Comparison of ENCODE assay signal across 9 cellular contexts in genomic region chr7:26681819-26682418, GRCh38.
DNase-seq lines count a peak whose midpoint lies in the region; ATAC-seq and TF ChIP-seq lines count a peak whose summit lies in the region.
"Had no signal": no experiment of that assay in that cellular context is flagged by ENCODE, and none has a peak within 500 bp of the region (broad histone marks: within the 10 kb centered on the region; RNA-seq: fewer than 3 reads in every experiment).

No MANE protein-coding gene starts in this region.

- no peaks in the 10 kb centered on the region for H3K9me3 Mint-ChIP-seq in endothelial cell (ENCODE audit: unreplicated experiment)
- H3K9me3 Mint-ChIP-seq in activated T-helper 17 cell treated with anti-CD3 and anti-CD28 coated beads, Interleukin-2, amount 50 U/mL, for 72 hours: no peaks in the 10 kb centered on the region
- H3K9me3 Mint-ChIP-seq: stimulated activated effector memory CD8-positive, alpha-beta T cell treated with anti-CD3 and anti-CD28 coated beads, Interleukin-12 subunit alpha, Interleukin-12 subunit beta, amount 100 ng/mL, for 72 hours had no signal

- no peak overlapping the region for H3K4me3 ChIP-seq in prostate gland

- H3K4me1 Mint-ChIP-seq in endothelial cell (ENCODE audit: unreplicated experiment): peaks cover 43% of the 10 kb centered on the region
- H3K4me1 Mint-ChIP-seq in activated T-helper 17 cell treated with anti-CD3 and anti-CD28 coated beads, Interleukin-2, amount 50 U/mL, for 72 hours: no peaks in the 10 kb centered on the region
- H3K4me1 Mint-ChIP-seq: stimulated activated effector memory CD8-positive, alpha-beta T cell treated with anti-CD3 and anti-CD28 coated beads, Interleukin-12 subunit alpha, Interleukin-12 subunit beta, amount 100 ng/mL, for 72 hours had no signal

- WGBS in prostate gland: 43% methylated on average over 3 of the region's 3 CpGs

- TF ChIP-seq POLR2A in prostate gland (IDR thresholded peaks at IDR 0.05): no peak

- peak; percentile 9 for DNase-seq in AG08396 (ENCODE audit: low spot score)
- peak; percentile 12 for DNase-seq in NCI-H774 (lab: John Stamatoyannopoulos, UW)
- no peak for DNase-seq in endothelial cell (ENCODE audit: low spot score)
- DNase-seq in prostate gland (ENCODE audit: low spot score): no peak
- DNase-seq in SIG-M5 treated with dmso at 0.1 percent for 504 hours (lab: John Stamatoyannopoulos, UW; ENCODE audit: unreplicated experiment): no peak

- TF ChIP-seq CTCF in GM12874 (IDR thresholded peaks at IDR 0.05; ENCODE audit: insufficient read depth, low read depth, low read length) (peak; percentile 46; the same call in 1 of the 2 replicates), endothelial cell (IDR thresholded peaks at IDR 0.05; ENCODE audit: unreplicated experiment) (peak; percentile 94), prostate gland (IDR thresholded peaks at IDR 0.05) (peak; percentile 14 to 80 (median 64))

- H3K27me3 Mint-ChIP-seq in endothelial cell (ENCODE audit: unreplicated experiment): no peaks in the 10 kb centered on the region
- peaks cover 27% of the 10 kb centered on the region for H3K27me3 Mint-ChIP-seq in activated T-helper 17 cell treated with anti-CD3 and anti-CD28 coated beads, Interleukin-2, amount 50 U/mL, for 72 hours

- H3K9me3 ChIP-seq in prostate gland: no peaks in the 10 kb centered on the region

- no peak overlapping the region for H3K27ac ChIP-seq in prostate gland

- no peaks in the 10 kb centered on the region for H3K27me3 ChIP-seq in prostate gland (replicated peaks; ENCODE audit: insufficient read depth)

- H3K4me3 Mint-ChIP-seq in endothelial cell (ENCODE audit: unreplicated experiment): no peak overlapping the region
- no peak overlapping the region for H3K4me3 Mint-ChIP-seq in activated T-helper 17 cell treated with anti-CD3 and anti-CD28 coated beads, Interleukin-2, amount 50 U/mL, for 72 hours
- H3K4me3 Mint-ChIP-seq: stimulated activated effector memory CD8-positive, alpha-beta T cell treated with anti-CD3 and anti-CD28 coated beads, Interleukin-12 subunit alpha, Interleukin-12 subunit beta, amount 100 ng/mL, for 72 hours had no signal

- no peaks in the 10 kb centered on the region for H3K36me3 Mint-ChIP-seq in endothelial cell (ENCODE audit: low read depth, unreplicated experiment)
- no peaks in the 10 kb centered on the region for H3K36me3 Mint-ChIP-seq in activated T-helper 17 cell treated with anti-CD3 and anti-CD28 coated beads, Interleukin-2, amount 50 U/mL, for 72 hours (ENCODE audit: low read depth)
- H3K36me3 Mint-ChIP-seq: stimulated activated effector memory CD8-positive, alpha-beta T cell treated with anti-CD3 and anti-CD28 coated beads, Interleukin-12 subunit alpha, Interleukin-12 subunit beta, amount 100 ng/mL, for 72 hours had no signal

- intact Hi-C loops in prostate gland (cut with DNase I): loop anchor here (5.0 kb wide), 1 partner anchor 180 kb away; the partner anchor contains the start of gene SKAP2

- H3K27ac Mint-ChIP-seq in endothelial cell (ENCODE audit: unreplicated experiment): peak overlapping the region; percentile 19
- H3K27ac Mint-ChIP-seq in activated T-helper 17 cell treated with anti-CD3 and anti-CD28 coated beads, Interleukin-2, amount 50 U/mL, for 72 hours: no peak overlapping the region
- H3K27ac Mint-ChIP-seq: stimulated activated effector memory CD8-positive, alpha-beta T cell treated with anti-CD3 and anti-CD28 coated beads, Interleukin-12 subunit alpha, Interleukin-12 subunit beta, amount 100 ng/mL, for 72 hours had no signal

- ATAC-seq in GM19397 (IDR thresholded peaks at IDR 0.05; ENCODE audit: unreplicated experiment): no peak
- no peak for ATAC-seq in activated T-helper 17 cell treated with anti-CD3 and anti-CD28 coated beads, Interleukin-2, amount 50 U/mL, for 72 hours (replicated peaks)
- ATAC-seq: stimulated activated effector memory CD8-positive, alpha-beta T cell treated with anti-CD3 and anti-CD28 coated beads, Interleukin-12 subunit alpha, Interleukin-12 subunit beta, amount 100 ng/mL, for 72 hours had no signal

- no peaks in the 10 kb centered on the region for H3K36me3 ChIP-seq in prostate gland

- no peaks in the 10 kb centered on the region for H3K4me1 ChIP-seq in prostate gland (replicated peaks)

Comparison
In these comparisons a context has a peak if more than half of its experiments do, and no peak if none do; other contexts are left out.
1. DNase-seq: peak in AG08396 (single experiment) and NCI-H774 (single experiment); none in endothelial cell (single experiment), prostate gland (single experiment) and SIG-M5 treated with dmso at 0.1 percent for 504 hours (single experiment).
2. Peak in every context shown above with its lines, with median percentiles within 50 percentile points of each other: CTCF ChIP-seq.